17 cellular contexts compared by ENCODE assay signal in genomic region chrX:112819813-112820212, GRCh38.
"Had no signal": no experiment of that assay in that cellular context is flagged by ENCODE, and none has a peak within 500 bp of the region (broad histone marks: within the 10 kb centered on the region; RNA-seq: fewer than 3 reads in every experiment).

No MANE protein-coding gene starts in this region.

- H3K9me3 Mint-ChIP-seq: activated CD4-positive, alpha-beta T cell treated with anti-CD3 and anti-CD28 coated beads, Interleukin-2, amount 10 ng/mL, durations not matched to agents 24 days and 14 days; activated CD8-positive, alpha-beta T cell treated with anti-CD3 and anti-CD28 coated beads for 36 hours; activated T-cell treated with anti-CD3 and anti-CD28 coated beads, Interleukin-2, amount 50 U/mL, for 24 hours; activated T-helper 2 cell treated with anti-CD3 and anti-CD28 coated beads, Interferon-gamma antibody, Interleukin-2, Interleukin-4, amounts not matched to agents 10 μg/mL and 5 μg/mL and 100 μg/mL, durations not matched to agents 14 hours and 24 hours and 36 hours; memory B cell; naive thymus-derived CD4-positive, alpha-beta T cell; stimulated activated naive CD8-positive, alpha-beta T cell treated with anti-CD3 and anti-CD28 coated beads, Interleukin-15, Interleukin-2, amounts not matched to agents 100 ng/mL and 50 ng/mL, for 24 hours had no signal

- H3K4me3 ChIP-seq: upper lobe of left lung had no signal

- H3K36me3 Mint-ChIP-seq: memory B cell had no signal

- H3K27ac ChIP-seq: upper lobe of left lung had no signal

- H3K4me3 Mint-ChIP-seq: activated CD4-positive, alpha-beta T cell treated with anti-CD3 and anti-CD28 coated beads, Interleukin-2, amount 10 ng/mL, durations not matched to agents 24 days and 14 days; activated CD8-positive, alpha-beta T cell treated with anti-CD3 and anti-CD28 coated beads for 36 hours; activated T-cell treated with anti-CD3 and anti-CD28 coated beads, Interleukin-2, amount 50 U/mL, for 24 hours; memory B cell; naive thymus-derived CD4-positive, alpha-beta T cell; stimulated activated naive CD8-positive, alpha-beta T cell treated with anti-CD3 and anti-CD28 coated beads, Interleukin-15, Interleukin-2, amounts not matched to agents 100 ng/mL and 50 ng/mL, for 24 hours had no signal

- ATAC-seq: naive thymus-derived CD4-positive, alpha-beta T cell had no signal

- H3K36me3 ChIP-seq: upper lobe of left lung had no signal

- H3K27me3 ChIP-seq: upper lobe of left lung had no signal

- H3K27me3 Mint-ChIP-seq: activated CD4-positive, alpha-beta T cell treated with anti-CD3 and anti-CD28 coated beads, Interleukin-2, amount 10 ng/mL, durations not matched to agents 24 days and 14 days; activated CD8-positive, alpha-beta T cell treated with anti-CD3 and anti-CD28 coated beads for 36 hours; memory B cell; naive thymus-derived CD4-positive, alpha-beta T cell; stimulated activated naive CD8-positive, alpha-beta T cell treated with anti-CD3 and anti-CD28 coated beads, Interleukin-15, Interleukin-2, amounts not matched to agents 100 ng/mL and 50 ng/mL, for 24 hours had no signal

- H3K27ac Mint-ChIP-seq: activated CD8-positive, alpha-beta T cell treated with anti-CD3 and anti-CD28 coated beads for 36 hours; activated T-cell treated with anti-CD3 and anti-CD28 coated beads, Interleukin-2, amount 50 U/mL, for 24 hours; activated T-helper 2 cell treated with anti-CD3 and anti-CD28 coated beads, Interferon-gamma antibody, Interleukin-2, Interleukin-4, amounts not matched to agents 10 μg/mL and 5 μg/mL and 100 μg/mL, durations not matched to agents 14 hours and 24 hours and 36 hours; memory B cell; naive thymus-derived CD4-positive, alpha-beta T cell; stimulated activated naive CD8-positive, alpha-beta T cell treated with anti-CD3 and anti-CD28 coated beads, Interleukin-15, Interleukin-2, amounts not matched to agents 100 ng/mL and 50 ng/mL, for 24 hours had no signal

- H3K9ac ChIP-seq: parathyroid adenoma had no signal

- H3K9me3 ChIP-seq: upper lobe of left lung had no signal

- DNase-seq: activated CD4-positive, alpha-beta T cell treated with anti-CD3 and anti-CD28 coated beads, Interleukin-2, amount 10 ng/mL, durations not matched to agents 24 days and 14 days; activated CD8-positive, alpha-beta T cell treated with anti-CD3 and anti-CD28 coated beads for 36 hours; activated naive CD4-positive, alpha-beta T cell treated with Interleukin-2 at 50 U/mL for 16 hours; activated T-cell treated with anti-CD3 and anti-CD28 coated beads, Interleukin-2, amount 50 U/mL, for 24 hours; aorta; cortex of kidney; erythroblast; kidney; left ventricle myocardium superior; naive thymus-derived CD4-positive, alpha-beta T cell; stimulated activated CD4-positive, alpha-beta T cell treated with anti-CD3 and anti-CD28 coated beads, Interleukin-2, amount 100 ng/mL, for 24 hours; T1000; upper lobe of left lung had no signal

- H3K4me1 Mint-ChIP-seq: memory B cell had no signal
